8 cellular contexts compared by ENCODE assay signal in genomic region chr12:68610435-68611093, GRCh38. TPM values are rescaled to one million over a fixed set of nuclear protein-coding genes. Genes with fewer than 3 reads are reported as not detected.
DNase-seq lines count a peak whose midpoint lies in the region; ATAC-seq and TF ChIP-seq lines count a peak whose summit lies in the region.

RAP1B (plus strand) TSS chr12:68610899; CDS start chr12:68648725, 37,826 bp downstream.

- H3K4me1 ChIP-seq in PC-3 (ENCODE audit: insufficient read depth, low read length) (peaks cover 38% of the 10 kb centered on the region), esophagus (ENCODE audit: control insufficient read depth in 2 of 2, insufficient read depth in 2 of 2, low read length in 1 of 2) (peaks cover 0 to 4% of the 10 kb centered on the region in 2 donors), mucosa of stomach (ENCODE audit: control insufficient read depth, insufficient read depth, low read length) (peaks cover 28% of the 10 kb centered on the region)

- H3K4me1 Mint-ChIP-seq in IgD-negative memory B cell, result peaks cover 31 to 46% (median 32%) of the 10 kb centered on the region in 3 donors
- H3K4me1 Mint-ChIP-seq in activated T-cell treated with anti-CD3 and anti-CD28 coated beads, Interleukin-2, amount 50 U/mL, for 24 hours (ENCODE audit: low read depth), result peaks cover 46% of the 10 kb centered on the region

- CTCF ChIA-PET in PC-3 (lab: Charles Lee), result interaction anchor here (0.5 kb wide), 1 partner anchor 120 kb away, joined by 10 read pairs; no protein-coding TSS in a partner anchor

- peaks cover under 1% of the 10 kb centered on the region for H3K36me3 Mint-ChIP-seq in IgD-negative memory B cell
- peaks cover 45% of the 10 kb centered on the region for H3K36me3 Mint-ChIP-seq in activated T-cell treated with anti-CD3 and anti-CD28 coated beads, Interleukin-2, amount 50 U/mL, for 24 hours (ENCODE audit: low read depth)

- DNase-seq in DMS153 (lab: John Stamatoyannopoulos, UW), result peak; percentile 75
- DNase-seq in PC-3, result peak; percentile 92
- DNase-seq in activated T-cell treated with anti-CD3 and anti-CD28 coated beads, Interleukin-2, amount 50 U/mL, for 24 hours, result peak; percentile 92
- DNase-seq in stimulated activated CD8-positive, alpha-beta memory T cell treated with anti-CD3 and anti-CD28 coated beads, Interleukin-4, amount 100 ng/mL, for 48 hours, result peak; percentile 86

- TF ChIP-seq CTCF in PC-3 (conservative IDR thresholded peaks at IDR 0.05; ENCODE audit: low read depth, low read length), result no peak

- POLR2A ChIA-PET in PC-3 (lab: Charles Lee; ENCODE audit: unreplicated experiment), result interaction anchor here (0.5 to 1.9 kb wide), 6 partner anchors 8 to 175 kb away, joined by 3 to 13 read pairs (median 4); no protein-coding TSS in a partner anchor

- H4K20me1 ChIP-seq in PC-3 (ENCODE audit: low read length), result peaks cover 40% of the 10 kb centered on the region

- intact Hi-C loops in PC-3 (cut with micrococcal nuclease), result loop anchor here (1.0 to 5.0 kb wide), 5 partner anchors 25 to 278 kb away; partner anchors contain the start of genes MDM1, MDM2 and NUP107

- no TSS peak for BruUV-seq in PC-3 (replicated peaks; lab: Mats Ljungman, UMichigan)

- H3K4me3 ChIP-seq in PC-3 (ENCODE audit: low read length) (peak within 1 kb of the TSS; percentile 91), esophagus (ENCODE audit: low read depth in 1 of 2, low read length in 2 of 2) (peak within 1 kb of the TSS; percentile 94 to 97), mucosa of stomach (ENCODE audit: low read length) (peak within 1 kb of the TSS; percentile 79)

- peaks cover 44% of the 10 kb centered on the region for H3K79me2 ChIP-seq in PC-3 (ENCODE audit: low read length)

- peak within 1 kb of the TSS; percentile 91 to 98 (median 97) for H3K27ac Mint-ChIP-seq in IgD-negative memory B cell
- H3K27ac Mint-ChIP-seq in activated T-cell treated with anti-CD3 and anti-CD28 coated beads, Interleukin-2, amount 50 U/mL, for 24 hours, result peak within 1 kb of the TSS; percentile 98

- ATAC-seq in GM21576 (IDR thresholded peaks at IDR 0.05; ENCODE audit: unreplicated experiment) (peak; percentile 75), PC-3 (peak; percentile 86)

- H3K9ac ChIP-seq in PC-3 (ENCODE audit: low read length) (peak within 1 kb of the TSS; percentile 88), mucosa of stomach (ENCODE audit: low read length) (peak within 1 kb of the TSS; percentile 99)

- H3K4me2 ChIP-seq in PC-3 (ENCODE audit: low read length), result peak within 1 kb of the TSS; percentile 91

- H3K36me3 ChIP-seq in PC-3 (ENCODE audit: low read depth, low read length), result peaks cover 4% of the 10 kb centered on the region; the same call in 1 of the 2 replicates
- no peaks in the 10 kb centered on the region for H3K36me3 ChIP-seq in esophagus (ENCODE audit: control insufficient read depth in 2 of 2, insufficient read depth in 2 of 2, low read length in 1 of 2)
- no peaks in the 10 kb centered on the region for H3K36me3 ChIP-seq in mucosa of stomach (ENCODE audit: control insufficient read depth, insufficient read depth, low read length)

- no peaks in the 10 kb centered on the region for H3K27me3 ChIP-seq in PC-3 (ENCODE audit: low read length)
- H3K27me3 ChIP-seq in esophagus (ENCODE audit: control insufficient read depth in 1 of 2, insufficient read depth in 2 of 2, low read length in 2 of 2), result no peaks in the 10 kb centered on the region
- H3K27me3 ChIP-seq in mucosa of stomach (ENCODE audit: control insufficient read depth, insufficient read depth, low read length), result no peaks in the 10 kb centered on the region

- peak within 1 kb of the TSS; percentile 94 to 98 (median 95) for H3K4me3 Mint-ChIP-seq in IgD-negative memory B cell
- peak within 1 kb of the TSS; percentile 91 for H3K4me3 Mint-ChIP-seq in activated T-cell treated with anti-CD3 and anti-CD28 coated beads, Interleukin-2, amount 50 U/mL, for 24 hours

- no peaks in the 10 kb centered on the region for H3K27me3 Mint-ChIP-seq in IgD-negative memory B cell
- no peaks in the 10 kb centered on the region for H3K27me3 Mint-ChIP-seq in activated T-cell treated with anti-CD3 and anti-CD28 coated beads, Interleukin-2, amount 50 U/mL, for 24 hours

- H3F3A ChIP-seq in PC-3 (ENCODE audit: low read length, unreplicated experiment), result no peaks in the 10 kb centered on the region

- H3K9me2 ChIP-seq in PC-3 (replicated peaks; ENCODE audit: low read length), result no peaks in the 10 kb centered on the region

- H2AFZ ChIP-seq in PC-3 (ENCODE audit: low read length), result peak within 1 kb of the TSS; percentile 85

- H3K9me3 ChIP-seq in PC-3 (ENCODE audit: low read length), result no peaks in the 10 kb centered on the region
- no peaks in the 10 kb centered on the region for H3K9me3 ChIP-seq in esophagus (ENCODE audit: control insufficient read depth in 2 of 2, insufficient read depth in 1 of 2, low read depth in 1 of 2, low read length in 1 of 2)
- H3K9me3 ChIP-seq in mucosa of stomach (ENCODE audit: control insufficient read depth, low read length), result no peaks in the 10 kb centered on the region

- 0% methylated on average over 54 to 83 of the region's 83 CpGs for WGBS in esophagus, 2 donors

- H3K9me3 Mint-ChIP-seq in IgD-negative memory B cell, result no peaks in the 10 kb centered on the region
- no peaks in the 10 kb centered on the region for H3K9me3 Mint-ChIP-seq in activated T-cell treated with anti-CD3 and anti-CD28 coated beads, Interleukin-2, amount 50 U/mL, for 24 hours

- H3K27ac ChIP-seq in PC-3 (ENCODE audit: low read length) (peak within 1 kb of the TSS; percentile 57), esophagus (ENCODE audit: low read depth in 2 of 2, low read length in 1 of 2) (peak within 1 kb of the TSS; percentile 97 to 100)

RNA-seq across cellular contexts. Expression of gene RAP1B, which starts in this region (rescaled TPM):
- polyA plus RNA-seq in IgD-negative memory B cell (297 TPM), esophagus (10 to 100 TPM; 47.1 to 58.2 TPM)
- 98.0 and 103 TPM in 2 replicates for total RNA-seq in PC-3 (2014; rRNA removed)

Comparison
In these comparisons a context has a peak if more than half of its experiments do, and no peak if none do; other contexts are left out.
1. Peak in every context shown above with its lines: DNase-seq, ATAC-seq, H3K4me3 ChIP-seq and H3K27ac ChIP-seq.